In genomic region chr10:124791378-124792348, GRCh38 we compare ENCODE assay signal across 1 cellular context.
TF ChIP-seq lines count a peak whose summit lies in the region.

EEF1AKMT2 (minus strand) TSS chr10:124791887; CDS start chr10:124791833, 54 bp downstream.

TF ChIP-seq in HepG2, 621 proteins besides CTCF, POLR2A, EP300 and RAD21 (continued from another document and continues in another):
- no peak for TF ChIP-seq KIAA2018 (CRISPR knock-in tag; IDR thresholded peaks at IDR 0.05; ENCODE audit: borderline replicate concordance)
- peak; percentile 88; the same call in 1 of the 2 replicates for TF ChIP-seq ZBTB38 (CRISPR knock-in tag; IDR thresholded peaks at IDR 0.05)
- no peak for TF ChIP-seq THYN1 (CRISPR knock-in tag; IDR thresholded peaks at IDR 0.05; ENCODE audit: borderline replicate concordance, low read depth)
- peak; percentile 90; the same call in 1 of the 2 replicates for TF ChIP-seq ZFP37 (CRISPR knock-in tag; IDR thresholded peaks at IDR 0.05; ENCODE audit: borderline replicate concordance)
- peak; percentile 71; the same call in 1 of the 2 replicates for TF ChIP-seq ZNF138 (CRISPR knock-in tag; IDR thresholded peaks at IDR 0.05; ENCODE audit: low read depth)
- peak; percentile 64; the same call in 1 of the 2 replicates for TF ChIP-seq PLSCR1 (CRISPR knock-in tag; IDR thresholded peaks at IDR 0.05; ENCODE audit: borderline replicate concordance)
- 0 out of 2 replicates have a peak, but pooled peaks have one; percentile 16 for TF ChIP-seq TRAFD1 (CRISPR knock-in tag; IDR thresholded peaks at IDR 0.05; ENCODE audit: borderline replicate concordance)
- TF ChIP-seq ZNF432 (CRISPR knock-in tag; IDR thresholded peaks at IDR 0.05; ENCODE audit: borderline replicate concordance): no peak
- no peak for TF ChIP-seq GABPA (IDR thresholded peaks at IDR 0.05; ENCODE audit: low read depth, low read length)
- peak; percentile 57 for TF ChIP-seq GABPA (CRISPR knock-in tag; IDR thresholded peaks at IDR 0.05; ENCODE audit: low read depth)
- TF ChIP-seq ZKSCAN8 (CRISPR knock-in tag; IDR thresholded peaks at IDR 0.05; ENCODE audit: borderline replicate concordance): 0 out of 2 replicates have a peak, but pooled peaks have one; percentile 49
- TF ChIP-seq CEBPZ (IDR thresholded peaks at IDR 0.05; ENCODE audit: low read length): no peak
- peak; percentile 56 for TF ChIP-seq ELF1 (CRISPR knock-in tag; IDR thresholded peaks at IDR 0.05)
- no peak for TF ChIP-seq RORA (CRISPR knock-in tag; IDR thresholded peaks at IDR 0.05)
- 0 out of 2 replicates have a peak, but pooled peaks have one; percentile 30 for TF ChIP-seq ATF6 (CRISPR knock-in tag; conservative IDR thresholded peaks at IDR 0.05)
- peak; percentile 36 for TF ChIP-seq ZNF781 (CRISPR knock-in tag; IDR thresholded peaks at IDR 0.05; ENCODE audit: borderline replicate concordance, not compliant biosample characterization)
- TF ChIP-seq KAT2B (IDR thresholded peaks at IDR 0.05; ENCODE audit: borderline replicate concordance, low read depth, low read length): no peak
- TF ChIP-seq ZNF263 (CRISPR knock-in tag; IDR thresholded peaks at IDR 0.05): peak; percentile 90
- peak; percentile 43; the same call in 1 of the 2 replicates for TF ChIP-seq AHR (CRISPR knock-in tag; IDR thresholded peaks at IDR 0.05)
- 0 out of 2 replicates have a peak, but pooled peaks have one; percentile 57 for TF ChIP-seq BATF2 (CRISPR knock-in tag; IDR thresholded peaks at IDR 0.05)
- TF ChIP-seq SRSF9 (IDR thresholded peaks at IDR 0.05; ENCODE audit: borderline replicate concordance, insufficient read depth, low read depth, low read length, poor library complexity, severe bottlenecking): no peak
- TF ChIP-seq TIGD3 (CRISPR knock-in tag; IDR thresholded peaks at IDR 0.05; ENCODE audit: borderline replicate concordance): no peak
- TF ChIP-seq ZNF567 (CRISPR knock-in tag; IDR thresholded peaks at IDR 0.05; ENCODE audit: borderline replicate concordance): peak; percentile 80
- no peak for TF ChIP-seq NPAS2 (CRISPR knock-in tag; IDR thresholded peaks at IDR 0.05; ENCODE audit: borderline replicate concordance)
- TF ChIP-seq NCOA2 (CRISPR knock-in tag; IDR thresholded peaks at IDR 0.05): peak; percentile 32
- no peak for TF ChIP-seq SRF (IDR thresholded peaks at IDR 0.05; ENCODE audit: low read depth, low read length)
- TF ChIP-seq MZF1 (CRISPR knock-in tag; IDR thresholded peaks at IDR 0.05; ENCODE audit: borderline replicate concordance): no peak; the same call in 1 of the 2 replicates
- TF ChIP-seq SNAPC2 (CRISPR knock-in tag; IDR thresholded peaks at IDR 0.05): peak; percentile 78
- peak; percentile 46; the same call in 1 of the 2 replicates for TF ChIP-seq ZNF256 (CRISPR knock-in tag; conservative IDR thresholded peaks at IDR 0.05)
- peak; percentile 94 for TF ChIP-seq BCL3 (CRISPR knock-in tag; IDR thresholded peaks at IDR 0.05)
- no peak for TF ChIP-seq SP1 (IDR thresholded peaks at IDR 0.05)
- peak; percentile 71 for TF ChIP-seq SP1 (CRISPR knock-in tag; IDR thresholded peaks at IDR 0.05)
- 0 out of 2 replicates have a peak, but pooled peaks have one; percentile 53 for TF ChIP-seq ZNF552 (CRISPR knock-in tag; IDR thresholded peaks at IDR 0.05; ENCODE audit: borderline replicate concordance)
- TF ChIP-seq GPN1 (CRISPR knock-in tag; IDR thresholded peaks at IDR 0.05; ENCODE audit: borderline replicate concordance): 0 out of 2 replicates have a peak, but pooled peaks have one; percentile 61
- TF ChIP-seq KLF12 (CRISPR knock-in tag; IDR thresholded peaks at IDR 0.05; ENCODE audit: borderline replicate concordance): peak; percentile 58
- TF ChIP-seq ZNF383 (CRISPR knock-in tag; IDR thresholded peaks at IDR 0.05; ENCODE audit: borderline replicate concordance): no peak
- TF ChIP-seq ZNF652 (CRISPR knock-in tag; IDR thresholded peaks at IDR 0.05; ENCODE audit: borderline replicate concordance, low read depth): no peak
